ENCODE assay signal across 1 cellular context in genomic region chr2:218964041-218964771, GRCh38.
TF ChIP-seq lines count a peak whose summit lies in the region.

No MANE protein-coding gene starts in this region.

TF ChIP-seq in K562, 482 proteins besides CTCF, POLR2A, EP300 and RAD21 (continued from another document and continues in another):
- TF ChIP-seq STAT5B (CRISPR knock-in tag; IDR thresholded peaks at IDR 0.05) (no peak), TRIM24 (IDR thresholded peaks at IDR 0.05) (0 out of 4 replicates have a peak, but pooled peaks of 1 of the 2 experiments have one; percentile 34), KAT2B (IDR thresholded peaks at IDR 0.05; ENCODE audit: low read depth, low read length) (no peak), ERF (CRISPR knock-in tag; IDR thresholded peaks at IDR 0.05) (no peak), HMG20A (CRISPR knock-in tag; conservative IDR thresholded peaks at IDR 0.05) (no peak), TRIM25 (IDR thresholded peaks at IDR 0.05; ENCODE audit: borderline replicate concordance) (no peak), ZNF75A (CRISPR knock-in tag; IDR thresholded peaks at IDR 0.05) (no peak), CREM (IDR thresholded peaks at IDR 0.05; ENCODE audit: low read depth) (peak; percentile 33; the same call in 1 of the 2 replicates), VEZF1 (CRISPR knock-in tag; IDR thresholded peaks at IDR 0.05) (no peak), GABPB2 (CRISPR knock-in tag; conservative IDR thresholded peaks at IDR 0.05) (no peak), CCAR2 (IDR thresholded peaks at IDR 0.05; ENCODE audit: low read depth, low read length) (no peak), E2F8 (IDR thresholded peaks at IDR 0.05; ENCODE audit: low read depth, partially characterized antibody) (no peak), SMARCA5 (IDR thresholded peaks at IDR 0.05) (no peak), FUS (optimal IDR thresholded peaks at IDR 0.05; ENCODE audit: low read depth, low read length) (no peak), CEBPG (CRISPR knock-in tag; IDR thresholded peaks at IDR 0.05) (no peak), CEBPG (tag; conservative IDR thresholded peaks at IDR 0.05 in 1 of 2, IDR thresholded peaks at IDR 0.05 in 1 of 2) (no peak), MAFG (tag; conservative IDR thresholded peaks at IDR 0.05) (peak; percentile 99), SETDB1 (IDR thresholded peaks at IDR 0.05; ENCODE audit: low read length) (no peak), ZNF146 (CRISPR knock-in tag; IDR thresholded peaks at IDR 0.05; ENCODE audit: unreplicated experiment) (no peak), JUN (IDR thresholded peaks at IDR 0.05; ENCODE audit: borderline replicate concordance, low read depth, low read length) (0 out of 2 replicates have a peak, but pooled peaks have one; percentile 16), JUN (CRISPR knock-in tag; IDR thresholded peaks at IDR 0.05; ENCODE audit: borderline replicate concordance) (no peak), GTF2E2 (tag; IDR thresholded peaks at IDR 0.05) (no peak), NCOR1 (IDR thresholded peaks at IDR 0.05) (peak; percentile 38; the same call in 1 of the 2 replicates), KDM4B (IDR thresholded peaks at IDR 0.05; ENCODE audit: borderline replicate concordance in 2 of 2, low read depth in 1 of 2) (no peak), MAFK (IDR thresholded peaks at IDR 0.05; ENCODE audit: low read length) (peak; percentile 92), ASH1L (IDR thresholded peaks at IDR 0.05; ENCODE audit: borderline replicate concordance, low read depth, partially characterized antibody) (no peak), PHTF2 (CRISPR knock-in tag; IDR thresholded peaks at IDR 0.05) (no peak), ARID1B (IDR thresholded peaks at IDR 0.05) (peak; percentile 65), RBM14 (IDR thresholded peaks at IDR 0.05; ENCODE audit: borderline replicate concordance, insufficient read depth, low read depth, low read length) (no peak), DIDO1 (tag; IDR thresholded peaks at IDR 0.05; ENCODE audit: low read depth) (no peak), ZSCAN29 (IDR thresholded peaks at IDR 0.05) (no peak), RHOXF2B (CRISPR knock-in tag; conservative IDR thresholded peaks at IDR 0.05) (no peak), FOXJ2 (tag; IDR thresholded peaks at IDR 0.05) (0 out of 2 replicates have a peak, but pooled peaks have one; percentile 50), YY1 (IDR thresholded peaks at IDR 0.05; ENCODE audit: borderline replicate concordance in 1 of 3, control insufficient read depth in 1 of 3, extremely low read depth in 1 of 3, insufficient read depth in 3 of 3, insufficient read length in 1 of 3, insufficient replicate concordance in 2 of 3, low read depth in 1 of 3, low read length in 2 of 3) (peak in 1 of 3 experiments; percentile 28), TCF3 (CRISPR knock-in tag; IDR thresholded peaks at IDR 0.05) (peak; percentile 17; the same call in 1 of the 2 replicates), PYGO2 (tag; IDR thresholded peaks at IDR 0.05) (no peak), CBX2 (IDR thresholded peaks at IDR 0.05; ENCODE audit: insufficient read depth, low read length, poor library complexity, severe bottlenecking) (no peak), SMAD4 (CRISPR knock-in tag; conservative IDR thresholded peaks at IDR 0.05) (no peak), BDP1 (IDR thresholded peaks at IDR 0.05; ENCODE audit: insufficient read depth, insufficient read length) (no peak), SMARCE1 (IDR thresholded peaks at IDR 0.05) (peak; percentile 61), EGR1 (conservative IDR thresholded peaks at IDR 0.05) (no peak), RFX5 (IDR thresholded peaks at IDR 0.05; ENCODE audit: low read depth, low read length) (no peak), MAFF (IDR thresholded peaks at IDR 0.05; ENCODE audit: low read length) (peak; percentile 95), NR2F6 (CRISPR knock-in tag; IDR thresholded peaks at IDR 0.05) (no peak), MTA1 (IDR thresholded peaks at IDR 0.05; ENCODE audit: borderline replicate concordance) (no peak), C11orf30 (IDR thresholded peaks at IDR 0.05; ENCODE audit: low read depth) (peak; percentile 94), TAF9B (IDR thresholded peaks at IDR 0.05; ENCODE audit: partially characterized antibody) (peak; percentile 82), ZNF655 (CRISPR knock-in tag; IDR thresholded peaks at IDR 0.05) (no peak), GATA2 (CRISPR knock-in tag; IDR thresholded peaks at IDR 0.05) (no peak), DACH1 (IDR thresholded peaks at IDR 0.05; ENCODE audit: partially characterized antibody) (peak; percentile 83)
- TF ChIP-seq, protein P1, sequence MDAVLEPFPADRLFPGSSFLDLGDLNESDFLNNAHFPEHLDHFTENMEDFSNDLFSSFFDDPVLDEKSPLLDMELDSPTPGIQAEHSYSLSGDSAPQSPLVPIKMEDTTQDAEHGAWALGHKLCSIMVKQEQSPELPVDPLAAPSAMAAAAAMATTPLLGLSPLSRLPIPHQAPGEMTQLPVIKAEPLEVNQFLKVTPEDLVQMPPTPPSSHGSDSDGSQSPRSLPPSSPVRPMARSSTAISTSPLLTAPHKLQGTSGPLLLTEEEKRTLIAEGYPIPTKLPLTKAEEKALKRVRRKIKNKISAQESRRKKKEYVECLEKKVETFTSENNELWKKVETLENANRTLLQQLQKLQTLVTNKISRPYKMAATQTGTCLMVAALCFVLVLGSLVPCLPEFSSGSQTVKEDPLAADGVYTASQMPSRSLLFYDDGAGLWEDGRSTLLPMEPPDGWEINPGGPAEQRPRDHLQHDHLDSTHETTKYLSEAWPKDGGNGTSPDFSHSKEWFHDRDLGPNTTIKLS (IDR thresholded peaks at IDR 0.05; ENCODE audit: borderline replicate concordance, low read depth): no peak
- TF ChIP-seq, protein P2, sequence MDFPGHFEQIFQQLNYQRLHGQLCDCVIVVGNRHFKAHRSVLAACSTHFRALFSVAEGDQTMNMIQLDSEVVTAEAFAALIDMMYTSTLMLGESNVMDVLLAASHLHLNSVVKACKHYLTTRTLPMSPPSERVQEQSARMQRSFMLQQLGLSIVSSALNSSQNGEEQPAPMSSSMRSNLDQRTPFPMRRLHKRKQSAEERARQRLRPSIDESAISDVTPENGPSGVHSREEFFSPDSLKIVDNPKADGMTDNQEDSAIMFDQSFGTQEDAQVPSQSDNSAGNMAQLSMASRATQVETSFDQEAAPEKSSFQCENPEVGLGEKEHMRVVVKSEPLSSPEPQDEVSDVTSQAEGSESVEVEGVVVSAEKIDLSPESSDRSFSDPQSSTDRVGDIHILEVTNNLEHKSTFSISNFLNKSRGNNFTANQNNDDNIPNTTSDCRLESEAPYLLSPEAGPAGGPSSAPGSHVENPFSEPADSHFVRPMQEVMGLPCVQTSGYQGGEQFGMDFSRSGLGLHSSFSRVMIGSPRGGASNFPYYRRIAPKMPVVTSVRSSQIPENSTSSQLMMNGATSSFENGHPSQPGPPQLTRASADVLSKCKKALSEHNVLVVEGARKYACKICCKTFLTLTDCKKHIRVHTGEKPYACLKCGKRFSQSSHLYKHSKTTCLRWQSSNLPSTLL (IDR thresholded peaks at IDR 0.05): no peak
- TF ChIP-seq, protein P3, sequence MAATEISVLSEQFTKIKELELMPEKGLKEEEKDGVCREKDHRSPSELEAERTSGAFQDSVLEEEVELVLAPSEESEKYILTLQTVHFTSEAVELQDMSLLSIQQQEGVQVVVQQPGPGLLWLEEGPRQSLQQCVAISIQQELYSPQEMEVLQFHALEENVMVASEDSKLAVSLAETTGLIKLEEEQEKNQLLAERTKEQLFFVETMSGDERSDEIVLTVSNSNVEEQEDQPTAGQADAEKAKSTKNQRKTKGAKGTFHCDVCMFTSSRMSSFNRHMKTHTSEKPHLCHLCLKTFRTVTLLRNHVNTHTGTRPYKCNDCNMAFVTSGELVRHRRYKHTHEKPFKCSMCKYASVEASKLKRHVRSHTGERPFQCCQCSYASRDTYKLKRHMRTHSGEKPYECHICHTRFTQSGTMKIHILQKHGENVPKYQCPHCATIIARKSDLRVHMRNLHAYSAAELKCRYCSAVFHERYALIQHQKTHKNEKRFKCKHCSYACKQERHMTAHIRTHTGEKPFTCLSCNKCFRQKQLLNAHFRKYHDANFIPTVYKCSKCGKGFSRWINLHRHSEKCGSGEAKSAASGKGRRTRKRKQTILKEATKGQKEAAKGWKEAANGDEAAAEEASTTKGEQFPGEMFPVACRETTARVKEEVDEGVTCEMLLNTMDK (IDR thresholded peaks at IDR 0.05; ENCODE audit: borderline replicate concordance, insufficient read depth, low read depth, low read length, poor library complexity, severe bottlenecking): no peak
- TF ChIP-seq, protein P4, sequence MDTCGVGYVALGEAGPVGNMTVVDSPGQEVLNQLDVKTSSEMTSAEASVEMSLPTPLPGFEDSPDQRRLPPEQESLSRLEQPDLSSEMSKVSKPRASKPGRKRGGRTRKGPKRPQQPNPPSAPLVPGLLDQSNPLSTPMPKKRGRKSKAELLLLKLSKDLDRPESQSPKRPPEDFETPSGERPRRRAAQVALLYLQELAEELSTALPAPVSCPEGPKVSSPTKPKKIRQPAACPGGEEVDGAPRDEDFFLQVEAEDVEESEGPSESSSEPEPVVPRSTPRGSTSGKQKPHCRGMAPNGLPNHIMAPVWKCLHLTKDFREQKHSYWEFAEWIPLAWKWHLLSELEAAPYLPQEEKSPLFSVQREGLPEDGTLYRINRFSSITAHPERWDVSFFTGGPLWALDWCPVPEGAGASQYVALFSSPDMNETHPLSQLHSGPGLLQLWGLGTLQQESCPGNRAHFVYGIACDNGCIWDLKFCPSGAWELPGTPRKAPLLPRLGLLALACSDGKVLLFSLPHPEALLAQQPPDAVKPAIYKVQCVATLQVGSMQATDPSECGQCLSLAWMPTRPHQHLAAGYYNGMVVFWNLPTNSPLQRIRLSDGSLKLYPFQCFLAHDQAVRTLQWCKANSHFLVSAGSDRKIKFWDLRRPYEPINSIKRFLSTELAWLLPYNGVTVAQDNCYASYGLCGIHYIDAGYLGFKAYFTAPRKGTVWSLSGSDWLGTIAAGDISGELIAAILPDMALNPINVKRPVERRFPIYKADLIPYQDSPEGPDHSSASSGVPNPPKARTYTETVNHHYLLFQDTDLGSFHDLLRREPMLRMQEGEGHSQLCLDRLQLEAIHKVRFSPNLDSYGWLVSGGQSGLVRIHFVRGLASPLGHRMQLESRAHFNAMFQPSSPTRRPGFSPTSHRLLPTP (IDR thresholded peaks at IDR 0.05; ENCODE audit: borderline replicate concordance, extremely low read depth, insufficient read length): no peak
- TF ChIP-seq, protein P5, sequence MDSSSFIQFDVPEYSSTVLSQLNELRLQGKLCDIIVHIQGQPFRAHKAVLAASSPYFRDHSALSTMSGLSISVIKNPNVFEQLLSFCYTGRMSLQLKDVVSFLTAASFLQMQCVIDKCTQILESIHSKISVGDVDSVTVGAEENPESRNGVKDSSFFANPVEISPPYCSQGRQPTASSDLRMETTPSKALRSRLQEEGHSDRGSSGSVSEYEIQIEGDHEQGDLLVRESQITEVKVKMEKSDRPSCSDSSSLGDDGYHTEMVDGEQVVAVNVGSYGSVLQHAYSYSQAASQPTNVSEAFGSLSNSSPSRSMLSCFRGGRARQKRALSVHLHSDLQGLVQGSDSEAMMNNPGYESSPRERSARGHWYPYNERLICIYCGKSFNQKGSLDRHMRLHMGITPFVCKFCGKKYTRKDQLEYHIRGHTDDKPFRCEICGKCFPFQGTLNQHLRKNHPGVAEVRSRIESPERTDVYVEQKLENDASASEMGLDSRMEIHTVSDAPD (CRISPR knock-in tag; IDR thresholded peaks at IDR 0.05): no peak
